In the genomic region with DNA sequence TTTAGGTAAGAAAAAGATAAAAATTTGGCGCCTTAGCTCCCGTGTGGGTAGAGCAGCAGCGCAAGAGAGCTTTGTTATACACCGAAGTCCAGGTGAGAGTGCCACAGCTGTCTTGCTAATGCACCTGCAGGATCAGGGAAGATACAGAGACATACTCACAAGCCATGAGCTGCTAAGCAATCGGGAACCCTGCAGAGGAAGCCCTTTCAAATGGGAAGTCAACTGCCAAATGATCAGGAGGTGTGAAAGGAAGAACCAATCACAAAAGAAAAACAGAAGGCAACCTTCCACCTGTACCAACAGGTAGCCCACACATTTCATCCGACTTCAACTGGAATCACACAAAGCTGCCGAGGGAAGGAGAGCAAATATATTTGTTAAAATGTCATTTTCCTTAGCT, we compare ENCODE assay signal across 20 cellular contexts.
"Had no signal": no experiment of that assay in that cellular context is flagged by ENCODE, and none has a peak within 500 bp of the region (broad histone marks: within the 10 kb centered on the region; RNA-seq: fewer than 3 reads in every experiment).

No MANE protein-coding gene starts in this region.

- H3K27me3 ChIP-seq: left lung, neural progenitor cell, sigmoid colon, stomach, thyroid gland, vagina had no signal

- DNase-seq: cortex of kidney; effector memory CD8-positive, alpha-beta T cell; left cardiac atrium; left lung; mesenchymal stem cell; midbrain; naive thymus-derived CD4-positive, alpha-beta T cell; right cardiac atrium; sigmoid colon; stimulated activated CD4-positive, alpha-beta T cell treated with anti-CD3 and anti-CD28 coated beads, Interleukin-2, amount 100 ng/mL, for 24 hours; stimulated activated CD4-positive, alpha-beta T cell treated with anti-CD3 and anti-CD28 coated beads, Interleukin-4, amount 100 ng/mL, for 24 hours; stimulated activated naive CD4-positive, alpha-beta T cell treated with Interleukin-2 at 50 U/mL for 16 hours; stomach; thyroid gland; trophoblast cell had no signal

- H3K36me3 ChIP-seq: left lung, prostate gland, sigmoid colon, stomach, thyroid gland, vagina had no signal

- H3K4me1 ChIP-seq: left lung, neural progenitor cell, prostate gland, sigmoid colon, stomach, thyroid gland, vagina had no signal

- H3K4me1 Mint-ChIP-seq: naive thymus-derived CD4-positive, alpha-beta T cell; nephron; neural progenitor cell; stimulated activated effector memory CD8-positive, alpha-beta T cell treated with anti-CD3 and anti-CD28 coated beads, Interleukin-12 subunit alpha, Interleukin-12 subunit beta, amount 100 ng/mL, for 72 hours had no signal

- H3K36me3 Mint-ChIP-seq: naive thymus-derived CD4-positive, alpha-beta T cell; neural progenitor cell; stimulated activated effector memory CD8-positive, alpha-beta T cell treated with anti-CD3 and anti-CD28 coated beads, Interleukin-12 subunit alpha, Interleukin-12 subunit beta, amount 100 ng/mL, for 72 hours had no signal

- H3K9ac ChIP-seq: neural progenitor cell had no signal

- H3K4me2 ChIP-seq: neural progenitor cell had no signal

- H3K4me3 ChIP-seq: left lung, neural progenitor cell, prostate gland, sigmoid colon, stomach, thyroid gland, vagina had no signal

- H3K4me3 Mint-ChIP-seq: effector memory CD8-positive, alpha-beta T cell; nephron; neural progenitor cell; stimulated activated effector memory CD8-positive, alpha-beta T cell treated with anti-CD3 and anti-CD28 coated beads, Interleukin-12 subunit alpha, Interleukin-12 subunit beta, amount 100 ng/mL, for 72 hours had no signal

- H3K9me3 ChIP-seq: left lung, prostate gland, thyroid gland, vagina had no signal

- H3K27ac ChIP-seq: left lung, neural progenitor cell, prostate gland, sigmoid colon, stomach, thyroid gland, vagina had no signal

- H3K27ac Mint-ChIP-seq: effector memory CD8-positive, alpha-beta T cell; naive thymus-derived CD4-positive, alpha-beta T cell; nephron; neural progenitor cell; stimulated activated effector memory CD8-positive, alpha-beta T cell treated with anti-CD3 and anti-CD28 coated beads, Interleukin-12 subunit alpha, Interleukin-12 subunit beta, amount 100 ng/mL, for 72 hours had no signal
